In the genomic region with DNA sequence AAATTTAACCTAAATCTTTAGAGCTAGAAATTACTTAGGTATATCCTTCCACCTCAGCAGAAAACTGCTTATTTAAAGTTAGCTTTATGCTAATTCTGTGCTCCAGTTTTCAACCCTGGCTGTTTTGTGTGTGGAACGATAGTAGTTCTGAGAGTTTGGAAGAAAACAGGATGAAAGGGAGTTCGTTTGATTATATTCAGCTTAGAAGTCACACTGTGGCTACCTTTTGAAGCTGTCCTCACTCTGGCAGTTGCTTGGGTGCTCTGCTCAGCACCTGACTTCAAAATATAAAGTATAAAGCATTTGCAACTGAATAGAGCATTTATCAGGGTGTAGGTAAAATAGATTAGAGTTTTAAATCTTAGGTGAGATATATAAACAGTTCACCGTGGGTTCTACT, we compare ENCODE assay signal across 1 cellular context.
TF ChIP-seq lines count a peak whose summit lies in the region.

No MANE protein-coding gene starts in this region.

TF ChIP-seq in GM23338, 12 proteins besides CTCF, POLR2A, EP300 and RAD21 (continued from another document):
- TF ChIP-seq, protein P1, sequence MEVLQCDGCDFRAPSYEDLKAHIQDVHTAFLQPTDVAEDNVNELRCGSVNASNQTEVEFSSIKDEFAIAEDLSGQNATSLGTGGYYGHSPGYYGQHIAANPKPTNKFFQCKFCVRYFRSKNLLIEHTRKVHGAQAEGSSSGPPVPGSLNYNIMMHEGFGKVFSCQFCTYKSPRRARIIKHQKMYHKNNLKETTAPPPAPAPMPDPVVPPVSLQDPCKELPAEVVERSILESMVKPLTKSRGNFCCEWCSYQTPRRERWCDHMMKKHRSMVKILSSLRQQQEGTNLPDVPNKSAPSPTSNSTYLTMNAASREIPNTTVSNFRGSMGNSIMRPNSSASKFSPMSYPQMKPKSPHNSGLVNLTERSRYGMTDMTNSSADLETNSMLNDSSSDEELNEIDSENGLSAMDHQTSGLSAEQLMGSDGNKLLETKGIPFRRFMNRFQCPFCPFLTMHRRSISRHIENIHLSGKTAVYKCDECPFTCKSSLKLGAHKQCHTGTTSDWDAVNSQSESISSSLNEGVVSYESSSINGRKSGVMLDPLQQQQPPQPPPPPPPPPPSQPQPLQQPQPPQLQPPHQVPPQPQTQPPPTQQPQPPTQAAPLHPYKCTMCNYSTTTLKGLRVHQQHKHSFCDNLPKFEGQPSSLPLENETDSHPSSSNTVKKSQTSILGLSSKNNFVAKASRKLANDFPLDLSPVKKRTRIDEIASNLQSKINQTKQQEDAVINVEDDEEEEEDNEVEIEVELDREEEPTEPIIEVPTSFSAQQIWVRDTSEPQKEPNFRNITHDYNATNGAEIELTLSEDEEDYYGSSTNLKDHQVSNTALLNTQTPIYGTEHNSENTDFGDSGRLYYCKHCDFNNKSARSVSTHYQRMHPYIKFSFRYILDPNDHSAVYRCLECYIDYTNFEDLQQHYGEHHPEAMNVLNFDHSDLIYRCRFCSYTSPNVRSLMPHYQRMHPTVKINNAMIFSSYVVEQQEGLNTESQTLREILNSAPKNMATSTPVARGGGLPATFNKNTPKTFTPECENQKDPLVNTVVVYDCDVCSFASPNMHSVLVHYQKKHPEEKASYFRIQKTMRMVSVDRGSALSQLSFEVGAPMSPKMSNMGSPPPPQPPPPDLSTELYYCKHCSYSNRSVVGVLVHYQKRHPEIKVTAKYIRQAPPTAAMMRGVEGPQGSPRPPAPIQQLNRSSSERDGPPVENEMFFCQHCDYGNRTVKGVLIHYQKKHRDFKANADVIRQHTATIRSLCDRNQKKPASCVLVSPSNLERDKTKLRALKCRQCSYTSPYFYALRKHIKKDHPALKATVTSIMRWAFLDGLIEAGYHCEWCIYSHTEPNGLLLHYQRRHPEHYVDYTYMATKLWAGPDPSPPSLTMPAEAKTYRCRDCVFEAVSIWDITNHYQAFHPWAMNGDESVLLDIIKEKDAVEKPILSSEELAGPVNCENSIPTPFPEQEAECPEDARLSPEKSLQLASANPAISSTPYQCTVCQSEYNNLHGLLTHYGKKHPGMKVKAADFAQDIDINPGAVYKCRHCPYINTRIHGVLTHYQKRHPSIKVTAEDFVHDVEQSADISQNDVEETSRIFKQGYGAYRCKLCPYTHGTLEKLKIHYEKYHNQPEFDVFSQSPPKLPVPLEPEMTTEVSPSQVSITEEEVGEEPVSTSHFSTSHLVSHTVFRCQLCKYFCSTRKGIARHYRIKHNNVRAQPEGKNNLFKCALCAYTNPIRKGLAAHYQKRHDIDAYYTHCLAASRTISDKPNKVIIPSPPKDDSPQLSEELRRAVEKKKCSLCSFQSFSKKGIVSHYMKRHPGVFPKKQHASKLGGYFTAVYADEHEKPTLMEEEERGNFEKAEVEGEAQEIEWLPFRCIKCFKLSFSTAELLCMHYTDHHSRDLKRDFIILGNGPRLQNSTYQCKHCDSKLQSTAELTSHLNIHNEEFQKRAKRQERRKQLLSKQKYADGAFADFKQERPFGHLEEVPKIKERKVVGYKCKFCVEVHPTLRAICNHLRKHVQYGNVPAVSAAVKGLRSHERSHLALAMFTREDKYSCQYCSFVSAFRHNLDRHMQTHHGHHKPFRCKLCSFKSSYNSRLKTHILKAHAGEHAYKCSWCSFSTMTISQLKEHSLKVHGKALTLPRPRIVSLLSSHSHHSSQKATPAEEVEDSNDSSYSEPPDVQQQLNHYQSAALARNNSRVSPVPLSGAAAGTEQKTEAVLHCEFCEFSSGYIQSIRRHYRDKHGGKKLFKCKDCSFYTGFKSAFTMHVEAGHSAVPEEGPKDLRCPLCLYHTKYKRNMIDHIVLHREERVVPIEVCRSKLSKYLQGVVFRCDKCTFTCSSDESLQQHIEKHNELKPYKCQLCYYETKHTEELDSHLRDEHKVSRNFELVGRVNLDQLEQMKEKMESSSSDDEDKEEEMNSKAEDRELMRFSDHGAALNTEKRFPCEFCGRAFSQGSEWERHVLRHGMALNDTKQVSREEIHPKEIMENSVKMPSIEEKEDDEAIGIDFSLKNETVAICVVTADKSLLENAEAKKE (CRISPR knock-in tag; IDR thresholded peaks at IDR 0.05): no peak
- TF ChIP-seq, protein P2, sequence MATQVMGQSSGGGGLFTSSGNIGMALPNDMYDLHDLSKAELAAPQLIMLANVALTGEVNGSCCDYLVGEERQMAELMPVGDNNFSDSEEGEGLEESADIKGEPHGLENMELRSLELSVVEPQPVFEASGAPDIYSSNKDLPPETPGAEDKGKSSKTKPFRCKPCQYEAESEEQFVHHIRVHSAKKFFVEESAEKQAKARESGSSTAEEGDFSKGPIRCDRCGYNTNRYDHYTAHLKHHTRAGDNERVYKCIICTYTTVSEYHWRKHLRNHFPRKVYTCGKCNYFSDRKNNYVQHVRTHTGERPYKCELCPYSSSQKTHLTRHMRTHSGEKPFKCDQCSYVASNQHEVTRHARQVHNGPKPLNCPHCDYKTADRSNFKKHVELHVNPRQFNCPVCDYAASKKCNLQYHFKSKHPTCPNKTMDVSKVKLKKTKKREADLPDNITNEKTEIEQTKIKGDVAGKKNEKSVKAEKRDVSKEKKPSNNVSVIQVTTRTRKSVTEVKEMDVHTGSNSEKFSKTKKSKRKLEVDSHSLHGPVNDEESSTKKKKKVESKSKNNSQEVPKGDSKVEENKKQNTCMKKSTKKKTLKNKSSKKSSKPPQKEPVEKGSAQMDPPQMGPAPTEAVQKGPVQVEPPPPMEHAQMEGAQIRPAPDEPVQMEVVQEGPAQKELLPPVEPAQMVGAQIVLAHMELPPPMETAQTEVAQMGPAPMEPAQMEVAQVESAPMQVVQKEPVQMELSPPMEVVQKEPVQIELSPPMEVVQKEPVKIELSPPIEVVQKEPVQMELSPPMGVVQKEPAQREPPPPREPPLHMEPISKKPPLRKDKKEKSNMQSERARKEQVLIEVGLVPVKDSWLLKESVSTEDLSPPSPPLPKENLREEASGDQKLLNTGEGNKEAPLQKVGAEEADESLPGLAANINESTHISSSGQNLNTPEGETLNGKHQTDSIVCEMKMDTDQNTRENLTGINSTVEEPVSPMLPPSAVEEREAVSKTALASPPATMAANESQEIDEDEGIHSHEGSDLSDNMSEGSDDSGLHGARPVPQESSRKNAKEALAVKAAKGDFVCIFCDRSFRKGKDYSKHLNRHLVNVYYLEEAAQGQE (IDR thresholded peaks at IDR 0.05; ENCODE audit: unreplicated experiment): no peak
